22 cellular contexts compared by ENCODE assay signal in the genomic region with DNA sequence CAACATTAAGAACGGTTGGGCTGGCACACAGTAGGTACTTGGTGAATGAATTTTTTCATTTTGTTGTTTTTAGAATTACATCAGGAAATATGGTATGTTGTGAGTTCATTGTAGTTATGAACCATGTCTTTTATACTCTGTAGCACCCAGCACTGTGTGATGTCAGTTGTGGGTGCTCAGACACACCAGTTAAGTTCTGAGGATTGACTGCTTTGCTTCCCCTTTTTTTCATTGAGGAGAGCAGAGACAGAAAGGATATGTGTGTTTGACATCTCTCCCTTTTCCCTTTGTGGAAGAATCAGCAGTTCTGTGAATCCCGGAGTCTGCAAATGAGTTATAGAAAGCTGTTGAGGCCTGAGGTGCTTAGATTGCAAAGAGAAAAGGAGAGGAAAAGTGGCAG.
"Had no signal": no experiment of that assay in that cellular context is flagged by ENCODE, and none has a peak within 500 bp of the region (broad histone marks: within the 10 kb centered on the region; RNA-seq: fewer than 3 reads in every experiment).

No MANE protein-coding gene starts in this region.

- H3K4me3 Mint-ChIP-seq: activated CD4-positive, alpha-beta memory T cell treated with anti-CD3 and anti-CD28 coated beads for 36 hours; activated naive CD4-positive, alpha-beta T cell treated with anti-CD3 and anti-CD28 coated beads for 36 hours; activated naive CD8-positive, alpha-beta T cell treated with anti-CD3 and anti-CD28 coated beads, Interleukin-2, amount 10 ng/mL, durations not matched to agents 7 days and 5 days; activated T-cell treated with anti-CD3 and anti-CD28 coated beads, Interleukin-2, amount 50 U/mL, for 72 hours; stimulated activated memory B cell treated with anti-CD40 and anti-IgM and Interleukin-4, amounts not matched to agents 10 μg/mL and 1 μg/mL and 100 μg/mL, for 72 hours had no signal

- H3K27me3 ChIP-seq: gastroesophageal sphincter, stomach, suprapubic skin, transverse colon had no signal

- H3K9me3 Mint-ChIP-seq: activated CD4-positive, alpha-beta memory T cell treated with anti-CD3 and anti-CD28 coated beads for 36 hours; activated naive CD4-positive, alpha-beta T cell treated with anti-CD3 and anti-CD28 coated beads for 36 hours; activated naive CD8-positive, alpha-beta T cell treated with anti-CD3 and anti-CD28 coated beads, Interleukin-2, amount 10 ng/mL, durations not matched to agents 7 days and 5 days; activated T-cell treated with anti-CD3 and anti-CD28 coated beads, Interleukin-2, amount 50 U/mL, for 72 hours; stimulated activated memory B cell treated with anti-CD40 and anti-IgM and Interleukin-4, amounts not matched to agents 10 μg/mL and 1 μg/mL and 100 μg/mL, for 72 hours had no signal

- H3K27ac Mint-ChIP-seq: activated CD4-positive, alpha-beta memory T cell treated with anti-CD3 and anti-CD28 coated beads for 36 hours; activated naive CD4-positive, alpha-beta T cell treated with anti-CD3 and anti-CD28 coated beads for 36 hours; activated naive CD8-positive, alpha-beta T cell treated with anti-CD3 and anti-CD28 coated beads, Interleukin-2, amount 10 ng/mL, durations not matched to agents 7 days and 5 days; activated T-cell treated with anti-CD3 and anti-CD28 coated beads, Interleukin-2, amount 50 U/mL, for 72 hours; stimulated activated memory B cell treated with anti-CD40 and anti-IgM and Interleukin-4, amounts not matched to agents 10 μg/mL and 1 μg/mL and 100 μg/mL, for 72 hours had no signal

- H3K36me3 ChIP-seq: gastroesophageal sphincter, stomach, suprapubic skin, transverse colon had no signal

- H3K27ac ChIP-seq: coronary artery, epithelial cell of prostate, gastroesophageal sphincter, stomach, suprapubic skin, transverse colon had no signal

- DNase-seq: activated CD4-positive, alpha-beta memory T cell treated with anti-CD3 and anti-CD28 coated beads for 36 hours; activated CD4-positive, alpha-beta T cell treated with anti-CD3 and anti-CD28 coated beads for 48 hours; activated effector memory CD4-positive, alpha-beta T cell treated with Interleukin-2 at 50 U/mL for 16 hours; activated naive CD4-positive, alpha-beta T cell treated with anti-CD3 and anti-CD28 coated beads for 36 hours; activated naive CD8-positive, alpha-beta T cell treated with anti-CD3 and anti-CD28 coated beads, Interleukin-2, amount 10 ng/mL, durations not matched to agents 7 days and 5 days; activated T-cell treated with anti-CD3 and anti-CD28 coated beads, Interleukin-2, amount 50 U/mL, for 72 hours; amniotic stem cell; cerebellar nuclear complex; head of caudate nucleus; hypothalamus; nucleus accumbens; small intestine; stimulated activated CD4-positive, alpha-beta T cell treated with anti-CD3 and anti-CD28 coated beads, Interleukin-2, amount 100 ng/mL, for 24 hours; stomach; T1000; transverse colon had no signal

- H3K4me1 Mint-ChIP-seq: activated naive CD8-positive, alpha-beta T cell treated with anti-CD3 and anti-CD28 coated beads, Interleukin-2, amount 10 ng/mL, durations not matched to agents 7 days and 5 days; stimulated activated memory B cell treated with anti-CD40 and anti-IgM and Interleukin-4, amounts not matched to agents 10 μg/mL and 1 μg/mL and 100 μg/mL, for 72 hours had no signal

- H3K36me3 Mint-ChIP-seq: activated CD4-positive, alpha-beta memory T cell treated with anti-CD3 and anti-CD28 coated beads for 36 hours; activated naive CD8-positive, alpha-beta T cell treated with anti-CD3 and anti-CD28 coated beads, Interleukin-2, amount 10 ng/mL, durations not matched to agents 7 days and 5 days; stimulated activated memory B cell treated with anti-CD40 and anti-IgM and Interleukin-4, amounts not matched to agents 10 μg/mL and 1 μg/mL and 100 μg/mL, for 72 hours had no signal

- ATAC-seq: activated T-cell treated with anti-CD3 and anti-CD28 coated beads, Interleukin-2, amount 50 U/mL, for 72 hours; gastroesophageal sphincter; sciatic nerve; stimulated activated memory B cell treated with anti-CD40 and anti-IgM and Interleukin-4, amounts not matched to agents 10 μg/mL and 1 μg/mL and 100 μg/mL, for 72 hours had no signal

- H3K4me3 ChIP-seq: coronary artery, gastroesophageal sphincter, stomach, suprapubic skin, transverse colon had no signal
